26 cellular contexts compared by ENCODE assay signal in genomic region chr2:235102987-235103386, GRCh38.
"Had no signal": no experiment of that assay in that cellular context is flagged by ENCODE, and none has a peak within 500 bp of the region (broad histone marks: within the 10 kb centered on the region; RNA-seq: fewer than 3 reads in every experiment).

No MANE protein-coding gene starts in this region.

- H3K9me3 Mint-ChIP-seq: naive B cell; naive thymus-derived CD8-positive, alpha-beta T cell; natural killer cell treated with Interleukin-12 subunit alpha and Interleukin-12 subunit beta and Interleukin-15 and Interleukin-18, amount 100 ng/mL, for 72 hours; nephron progenitor cell; neural crest cell; stimulated activated effector memory CD8-positive, alpha-beta T cell treated with anti-CD3 and anti-CD28 coated beads, Interleukin-12 subunit alpha, Interleukin-12 subunit beta, amount 100 ng/mL, for 72 hours; stimulated activated naive B cell treated with anti-CD40 and anti-IgM and Interleukin-4, amounts not matched to agents 10 μg/mL and 1 μg/mL and 100 μg/mL, for 72 hours; stimulated activated naive CD8-positive, alpha-beta T cell treated with anti-CD3 and anti-CD28 coated beads, Interleukin-15, Interleukin-2, amounts not matched to agents 100 ng/mL and 50 ng/mL, for 24 hours had no signal

- H3K4me1 ChIP-seq: thyroid gland, tibial nerve, upper lobe of left lung, vagina had no signal

- H3K27ac ChIP-seq: pancreas, psoas muscle, right lobe of liver, sigmoid colon, stomach, thoracic aorta, thyroid gland, tibial nerve, upper lobe of left lung, vagina had no signal

- ATAC-seq: naive thymus-derived CD8-positive, alpha-beta T cell; natural killer cell treated with Interleukin-12 subunit alpha and Interleukin-12 subunit beta and Interleukin-15 and Interleukin-18, amount 100 ng/mL, for 72 hours; pancreas; psoas muscle; right lobe of liver; stimulated activated effector memory CD8-positive, alpha-beta T cell treated with anti-CD3 and anti-CD28 coated beads, Interleukin-12 subunit alpha, Interleukin-12 subunit beta, amount 100 ng/mL, for 72 hours; stimulated activated naive B cell treated with anti-CD40 and anti-IgM and Interleukin-4, amounts not matched to agents 10 μg/mL and 1 μg/mL and 100 μg/mL, for 72 hours had no signal

- H3K27me3 ChIP-seq: pancreas, right lobe of liver, sigmoid colon, stomach, thyroid gland, tibial nerve, upper lobe of left lung, vagina had no signal

- H3K4me3 ChIP-seq: pancreas, psoas muscle, right lobe of liver, sigmoid colon, stomach, thoracic aorta, thyroid gland, tibial nerve, upper lobe of left lung, vagina had no signal

- H3K27ac Mint-ChIP-seq: naive B cell; naive thymus-derived CD8-positive, alpha-beta T cell; natural killer cell treated with Interleukin-12 subunit alpha and Interleukin-12 subunit beta and Interleukin-15 and Interleukin-18, amount 100 ng/mL, for 72 hours; nephron progenitor cell; stimulated activated effector memory CD8-positive, alpha-beta T cell treated with anti-CD3 and anti-CD28 coated beads, Interleukin-12 subunit alpha, Interleukin-12 subunit beta, amount 100 ng/mL, for 72 hours; stimulated activated naive B cell treated with anti-CD40 and anti-IgM and Interleukin-4, amounts not matched to agents 10 μg/mL and 1 μg/mL and 100 μg/mL, for 72 hours; stimulated activated naive CD8-positive, alpha-beta T cell treated with anti-CD3 and anti-CD28 coated beads, Interleukin-15, Interleukin-2, amounts not matched to agents 100 ng/mL and 50 ng/mL, for 24 hours had no signal

- H3K4me1 Mint-ChIP-seq: naive B cell; naive thymus-derived CD8-positive, alpha-beta T cell; stimulated activated effector memory CD8-positive, alpha-beta T cell treated with anti-CD3 and anti-CD28 coated beads, Interleukin-12 subunit alpha, Interleukin-12 subunit beta, amount 100 ng/mL, for 72 hours had no signal

- H3K4me3 Mint-ChIP-seq: naive B cell; naive thymus-derived CD8-positive, alpha-beta T cell; natural killer cell treated with Interleukin-12 subunit alpha and Interleukin-12 subunit beta and Interleukin-15 and Interleukin-18, amount 100 ng/mL, for 72 hours; nephron progenitor cell; neural crest cell; stimulated activated effector memory CD8-positive, alpha-beta T cell treated with anti-CD3 and anti-CD28 coated beads, Interleukin-12 subunit alpha, Interleukin-12 subunit beta, amount 100 ng/mL, for 72 hours; stimulated activated naive B cell treated with anti-CD40 and anti-IgM and Interleukin-4, amounts not matched to agents 10 μg/mL and 1 μg/mL and 100 μg/mL, for 72 hours; stimulated activated naive CD8-positive, alpha-beta T cell treated with anti-CD3 and anti-CD28 coated beads, Interleukin-15, Interleukin-2, amounts not matched to agents 100 ng/mL and 50 ng/mL, for 24 hours had no signal

- H3K9me3 ChIP-seq: pancreas, psoas muscle, right lobe of liver, sigmoid colon, stomach, thoracic aorta, thyroid gland, tibial nerve, upper lobe of left lung, vagina had no signal

- H3K36me3 ChIP-seq: pancreas, right lobe of liver, sigmoid colon, stomach, thoracic aorta, thyroid gland, tibial nerve, upper lobe of left lung, vagina had no signal

- H3K36me3 Mint-ChIP-seq: naive B cell; naive thymus-derived CD8-positive, alpha-beta T cell; natural killer cell treated with Interleukin-12 subunit alpha and Interleukin-12 subunit beta and Interleukin-15 and Interleukin-18, amount 100 ng/mL, for 72 hours; stimulated activated effector memory CD8-positive, alpha-beta T cell treated with anti-CD3 and anti-CD28 coated beads, Interleukin-12 subunit alpha, Interleukin-12 subunit beta, amount 100 ng/mL, for 72 hours; stimulated activated naive B cell treated with anti-CD40 and anti-IgM and Interleukin-4, amounts not matched to agents 10 μg/mL and 1 μg/mL and 100 μg/mL, for 72 hours had no signal

- DNase-seq: naive B cell; naive thymus-derived CD8-positive, alpha-beta T cell; nephron progenitor cell; occipital lobe; pancreas; psoas muscle; right lobe of liver; sigmoid colon; small intestine; stimulated activated CD4-positive, alpha-beta T cell treated with anti-CD3 and anti-CD28 coated beads, Interleukin-15, amount 100 ng/mL, for 24 hours; stimulated activated CD4-positive, alpha-beta T cell treated with anti-CD3 and anti-CD28 coated beads, Interleukin-2, amount 100 ng/mL, for 24 hours; stimulated activated CD4-positive, alpha-beta T cell treated with anti-CD3 and anti-CD28 coated beads, Interleukin-2, amount 100 ng/mL, for 48 hours; stimulated activated CD4-positive, alpha-beta T cell treated with anti-CD3 and anti-CD28 coated beads, Interleukin-4, amount 100 ng/mL, for 24 hours; stimulated activated naive B cell treated with anti-CD40 and anti-IgM and Interleukin-4, amounts not matched to agents 10 μg/mL and 1 μg/mL and 100 μg/mL, for 72 hours; stimulated activated naive CD4-positive, alpha-beta T cell treated with Interleukin-2 at 50 U/mL for 16 hours; stomach; thyroid gland; trophoblast cell; upper lobe of left lung had no signal
